ENCODE assay signal across 28 cellular contexts in genomic region chr3:166257715-166258114, GRCh38.
"Had no signal": no experiment of that assay in that cellular context is flagged by ENCODE, and none has a peak within 500 bp of the region (broad histone marks: within the 10 kb centered on the region; RNA-seq: fewer than 3 reads in every experiment).

No MANE protein-coding gene starts in this region.

- H2AFZ ChIP-seq: parathyroid adenoma had no signal

- H3K27me3 ChIP-seq: ovary, right lobe of liver, sigmoid colon, suprapubic skin, thyroid gland, tibial nerve, upper lobe of right lung, uterus had no signal

- H3K36me3 ChIP-seq: ovary, right lobe of liver, sigmoid colon, suprapubic skin, thoracic aorta, thyroid gland, tibial nerve, upper lobe of right lung, uterus had no signal

- DNase-seq: naive B cell; naive thymus-derived CD8-positive, alpha-beta T cell; nephron progenitor cell; occipital lobe; ovary; right lobe of liver; sigmoid colon; small intestine; stimulated activated CD4-positive, alpha-beta T cell treated with anti-CD3 and anti-CD28 coated beads, Interleukin-12 subunit alpha, Interleukin-12 subunit beta, amount 100 ng/mL, for 4 hours; stimulated activated CD4-positive, alpha-beta T cell treated with anti-CD3 and anti-CD28 coated beads, Interleukin-1b, Interleukin-23, amount 100 ng/mL, for 48 hours; stimulated activated CD4-positive, alpha-beta T cell treated with anti-CD3 and anti-CD28 coated beads, Interleukin-4, amount 100 ng/mL, for 1 hour; stimulated activated CD4-positive, alpha-beta T cell treated with anti-CD3 and anti-CD28 coated beads, Interleukin-4, amount 100 ng/mL, for 4 hours; stimulated activated CD8-positive, alpha-beta memory T cell treated with anti-CD3 and anti-CD28 coated beads, Interleukin-4, amount 100 ng/mL, for 48 hours; stimulated activated naive CD4-positive, alpha-beta T cell; stimulated activated naive CD8-positive, alpha-beta T cell treated with anti-CD3 and anti-CD28 coated beads, Interleukin-15, amount 100 ng/mL, for 72 hours; stimulated activated naive CD8-positive, alpha-beta T cell treated with anti-CD3 and anti-CD28 coated beads, Interleukin-15, Interleukin-2, amounts not matched to agents 100 U/mL and 50 U/mL, for 24 hours; substantia nigra; thyroid gland; uterus had no signal

- H3K4me3 ChIP-seq: ovary, psoas muscle, right lobe of liver, sigmoid colon, suprapubic skin, thoracic aorta, thyroid gland, tibial nerve, upper lobe of right lung, uterus had no signal

- H3K4me1 ChIP-seq: parathyroid adenoma, psoas muscle, right lobe of liver, sigmoid colon, suprapubic skin, thyroid gland, tibial nerve, upper lobe of right lung, uterus had no signal

- H3K79me2 ChIP-seq: parathyroid adenoma had no signal

- H3K27ac ChIP-seq: ovary, parathyroid adenoma, psoas muscle, right lobe of liver, sigmoid colon, suprapubic skin, thoracic aorta, thyroid gland, tibial nerve, upper lobe of right lung, uterus had no signal

- H3K9ac ChIP-seq: parathyroid adenoma had no signal

- H3K9me3 ChIP-seq: ovary, psoas muscle, right lobe of liver, sigmoid colon, suprapubic skin, thoracic aorta, thyroid gland, tibial nerve, upper lobe of right lung, uterus had no signal

- ATAC-seq: naive thymus-derived CD8-positive, alpha-beta T cell; natural killer cell treated with Interleukin-12 subunit alpha and Interleukin-12 subunit beta and Interleukin-15 and Interleukin-18, amount 100 ng/mL, for 72 hours; psoas muscle; right cardiac atrium; right lobe of liver; stimulated activated memory B cell treated with anti-CD40 and anti-IgM and Interleukin-4, amounts not matched to agents 10 μg/mL and 1 μg/mL and 100 μg/mL, for 72 hours; stimulated activated naive CD8-positive, alpha-beta T cell treated with anti-CD3 and anti-CD28 coated beads, Interleukin-15, amount 100 ng/mL, for 72 hours; stimulated activated naive CD8-positive, alpha-beta T cell treated with anti-CD3 and anti-CD28 coated beads, Interleukin-15, Interleukin-2, amounts not matched to agents 100 U/mL and 50 U/mL, for 24 hours; upper lobe of right lung had no signal
